26 cellular contexts compared by ENCODE assay signal in genomic region chr9:97312101-97312500, GRCh38.
"Had no signal": no experiment of that assay in that cellular context is flagged by ENCODE, and none has a peak within 500 bp of the region (broad histone marks: within the 10 kb centered on the region; RNA-seq: fewer than 3 reads in every experiment).

No MANE protein-coding gene starts in this region.

- H3K4me3 ChIP-seq: ascending aorta, breast epithelium, cardiac muscle cell, colonic mucosa had no signal

- H3K4me1 ChIP-seq: breast epithelium, colonic mucosa had no signal

- H3K36me3 ChIP-seq: cardiac muscle cell, colonic mucosa had no signal

- DNase-seq: activated CD4-positive, alpha-beta T cell treated with anti-CD3 and anti-CD28 coated beads for 36 hours; activated CD4-positive, alpha-beta T cell treated with anti-CD3 and anti-CD28 coated beads, Interleukin-2, amount 10 ng/mL, durations not matched to agents 24 days and 14 days; activated CD4-positive, alpha-beta T cell treated with anti-CD3 and anti-CD28 coated beads, Interleukin-2, amount 50 U/mL, for 4 hours; activated CD4-positive, CD25-positive, alpha-beta regulatory T cell; activated CD4-positive, CD25-positive, alpha-beta regulatory T cell treated with anti-CD3 and anti-CD28 coated beads, Interleukin-2, amount 50 U/mL, for 72 hours; activated CD8-positive, alpha-beta memory T cell treated with anti-CD3 and anti-CD28 coated beads, Interleukin-2, amount 50 U/mL, for 48 hours; activated gamma-delta T cell; activated naive CD4-positive, alpha-beta T cell; activated naive CD4-positive, alpha-beta T cell treated with anti-CD3 and anti-CD28 coated beads, Interleukin-2, amount 10 ng/mL, durations not matched to agents 7 days and 5 days; activated naive CD8-positive, alpha-beta T cell treated with anti-CD3 and anti-CD28 coated beads, Interleukin-2, amount 10 ng/mL, durations not matched to agents 7 days and 5 days; activated T-cell treated with anti-CD3 and anti-CD28 coated beads for 4 hours; activated T-cell treated with anti-CD3 and anti-CD28 coated beads, Interleukin-2, amount 50 U/mL, for 24 hours; activated T-cell treated with anti-CD3 and anti-CD28 coated beads, Interleukin-2, amount 50 U/mL, for 72 hours; central memory CD4-positive, alpha-beta T cell; cerebellar nuclear complex; colonic mucosa; effector CD8-positive, alpha-beta T cell; foreskin fibroblast; T-helper 1 cell; T-helper 17 cell; T1000 had no signal

- ATAC-seq: activated CD4-positive, alpha-beta T cell treated with anti-CD3 and anti-CD28 coated beads for 36 hours; activated naive CD4-positive, alpha-beta T cell treated with anti-CD3 and anti-CD28 coated beads, Interleukin-2, amount 50 U/mL, for 72 hours; activated T-cell treated with anti-CD3 and anti-CD28 coated beads, Interleukin-2, amount 50 U/mL, for 72 hours; T-helper 17 cell had no signal

- H3K9me3 ChIP-seq: ascending aorta, breast epithelium, colonic mucosa had no signal

- H3K27me3 ChIP-seq: ascending aorta, breast epithelium, cardiac muscle cell, colonic mucosa had no signal

- H3K27ac ChIP-seq: ascending aorta, breast epithelium, cardiac muscle cell, colonic mucosa, epithelial cell of prostate had no signal
